1 cellular context compared by ENCODE assay signal in the genomic region with DNA sequence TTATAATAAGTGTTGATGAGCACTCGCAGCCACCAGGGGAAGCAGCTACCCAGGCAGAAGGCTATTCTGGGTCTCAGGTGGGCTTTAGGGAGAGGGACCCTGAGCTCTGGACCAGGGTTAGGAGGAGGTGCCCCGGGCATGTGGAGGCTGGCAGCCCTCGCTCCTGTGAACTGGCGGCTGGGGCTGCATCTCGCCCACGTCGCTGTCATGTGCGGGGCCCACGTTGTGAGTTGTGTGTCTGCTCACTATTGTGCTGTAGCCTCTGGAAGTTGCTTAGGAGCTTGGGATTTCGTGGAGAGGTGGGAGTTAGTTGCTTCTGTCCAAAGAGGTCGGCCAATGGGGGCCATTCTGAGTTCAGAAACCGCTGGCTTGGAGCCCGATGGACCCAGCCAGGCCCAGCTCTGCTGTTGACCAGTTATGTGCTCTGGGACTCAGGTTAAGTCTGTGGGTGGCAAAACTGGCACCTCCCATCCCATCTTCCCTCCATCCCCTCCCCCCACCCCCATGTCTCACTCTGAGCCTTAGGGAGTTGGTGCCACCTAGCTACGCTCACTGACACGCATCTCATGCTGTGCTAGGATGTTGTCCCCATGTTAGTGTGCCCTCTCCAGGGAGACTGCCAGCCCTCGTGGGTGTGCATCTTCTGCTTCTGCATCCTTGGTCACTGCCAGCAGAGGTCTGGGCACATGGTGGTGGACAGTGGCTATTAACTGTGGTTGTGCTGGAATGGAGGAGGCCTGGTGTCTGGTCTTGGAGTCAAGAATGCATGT.
TF ChIP-seq lines count a peak whose summit lies in the region.

No MANE protein-coding gene starts in this region.

TF ChIP-seq in SK-N-SH, 30 proteins besides CTCF, POLR2A, EP300 and RAD21 (continued from another document):
- TF ChIP-seq, protein P1, sequence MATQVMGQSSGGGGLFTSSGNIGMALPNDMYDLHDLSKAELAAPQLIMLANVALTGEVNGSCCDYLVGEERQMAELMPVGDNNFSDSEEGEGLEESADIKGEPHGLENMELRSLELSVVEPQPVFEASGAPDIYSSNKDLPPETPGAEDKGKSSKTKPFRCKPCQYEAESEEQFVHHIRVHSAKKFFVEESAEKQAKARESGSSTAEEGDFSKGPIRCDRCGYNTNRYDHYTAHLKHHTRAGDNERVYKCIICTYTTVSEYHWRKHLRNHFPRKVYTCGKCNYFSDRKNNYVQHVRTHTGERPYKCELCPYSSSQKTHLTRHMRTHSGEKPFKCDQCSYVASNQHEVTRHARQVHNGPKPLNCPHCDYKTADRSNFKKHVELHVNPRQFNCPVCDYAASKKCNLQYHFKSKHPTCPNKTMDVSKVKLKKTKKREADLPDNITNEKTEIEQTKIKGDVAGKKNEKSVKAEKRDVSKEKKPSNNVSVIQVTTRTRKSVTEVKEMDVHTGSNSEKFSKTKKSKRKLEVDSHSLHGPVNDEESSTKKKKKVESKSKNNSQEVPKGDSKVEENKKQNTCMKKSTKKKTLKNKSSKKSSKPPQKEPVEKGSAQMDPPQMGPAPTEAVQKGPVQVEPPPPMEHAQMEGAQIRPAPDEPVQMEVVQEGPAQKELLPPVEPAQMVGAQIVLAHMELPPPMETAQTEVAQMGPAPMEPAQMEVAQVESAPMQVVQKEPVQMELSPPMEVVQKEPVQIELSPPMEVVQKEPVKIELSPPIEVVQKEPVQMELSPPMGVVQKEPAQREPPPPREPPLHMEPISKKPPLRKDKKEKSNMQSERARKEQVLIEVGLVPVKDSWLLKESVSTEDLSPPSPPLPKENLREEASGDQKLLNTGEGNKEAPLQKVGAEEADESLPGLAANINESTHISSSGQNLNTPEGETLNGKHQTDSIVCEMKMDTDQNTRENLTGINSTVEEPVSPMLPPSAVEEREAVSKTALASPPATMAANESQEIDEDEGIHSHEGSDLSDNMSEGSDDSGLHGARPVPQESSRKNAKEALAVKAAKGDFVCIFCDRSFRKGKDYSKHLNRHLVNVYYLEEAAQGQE (IDR thresholded peaks at IDR 0.05; ENCODE audit: low read depth, low read length): no peak
- no peak for TF ChIP-seq FOXM1 (IDR thresholded peaks at IDR 0.05; ENCODE audit: low read depth)
- TF ChIP-seq MXI1 (IDR thresholded peaks at IDR 0.05; ENCODE audit: low read depth, low read length): no peak
